8 cellular contexts compared by ENCODE assay signal in the genomic region with DNA sequence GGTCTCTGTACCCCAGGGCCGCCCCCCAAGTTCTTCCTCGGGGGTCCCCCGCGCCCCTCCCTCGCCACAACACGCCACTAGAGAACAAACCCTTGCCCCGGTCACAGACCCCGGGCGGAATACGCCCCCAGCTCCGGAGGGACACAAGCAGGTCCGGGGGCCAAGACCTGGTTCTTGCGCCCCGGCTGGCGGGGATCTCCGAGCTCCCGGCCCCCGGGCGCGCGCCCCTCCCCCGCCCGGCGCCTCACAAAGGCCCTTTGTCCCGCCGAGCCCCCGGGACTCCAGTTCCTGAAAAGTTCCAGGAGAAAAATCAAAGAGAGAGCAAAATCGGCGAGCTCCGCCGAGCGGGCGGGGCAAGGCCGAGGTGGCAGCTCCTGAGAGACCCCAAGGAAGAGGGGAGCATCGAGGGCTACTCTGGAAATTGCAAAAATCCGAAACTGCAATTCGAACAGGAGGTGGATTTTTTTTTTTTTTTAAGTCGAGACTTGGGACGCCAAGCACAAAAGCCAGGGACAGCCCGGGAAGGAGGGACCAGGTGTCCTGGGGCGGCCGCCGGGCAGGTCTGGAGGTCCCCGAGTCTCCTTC. TPM values are rescaled to one million over a fixed set of nuclear protein-coding genes. Genes with fewer than 3 reads are reported as not detected.
DNase-seq lines count a peak whose midpoint lies in the region; ATAC-seq, FAIRE-seq and TF ChIP-seq lines count a peak whose summit lies in the region.

No MANE protein-coding gene starts in this region.

- H3K4me1 ChIP-seq in lower lobe of right lung, result peaks cover 43% of the 10 kb centered on the region
- H3K4me1 ChIP-seq in tibial artery, result peaks cover 0 to 42% (median 20%) of the 10 kb centered on the region in 4 donors

- TF ChIP-seq CTCF in activated CD8-positive, alpha-beta T cell treated with anti-CD3 and anti-CD28 coated beads for 36 hours (IDR thresholded peaks at IDR 0.05), result no peak
- TF ChIP-seq CTCF in cardiac fibroblast (IDR thresholded peaks at IDR 0.05; ENCODE audit: low read depth, low read length) (no peak), lower lobe of right lung (IDR thresholded peaks at IDR 0.05) (no peak), tibial artery (IDR thresholded peaks at IDR 0.05) (no peak)

- CTCF ChIA-PET in activated CD8-positive, alpha-beta T cell treated with anti-CD3 and anti-CD28 coated beads for 36 hours (lab: Charles Lee), result interaction anchor here (1.0 to 1.1 kb wide), 2 partner anchors 12 to 179 kb away, joined by 3 read pairs; no protein-coding TSS in a partner anchor
- CTCF ChIA-PET in activated CD8-positive, alpha-beta T cell treated with anti-CD3 and anti-CD28 coated beads, Interleukin-2, amount 10 ng/mL, durations not matched to agents 7 days and 5 days (lab: Charles Lee), result interaction anchor here (1.4 kb wide), 1 partner anchor 19 kb away, joined by 3 read pairs; no protein-coding TSS in a partner anchor

- POLR2A ChIA-PET in activated CD8-positive, alpha-beta T cell treated with anti-CD3 and anti-CD28 coated beads for 36 hours (lab: Charles Lee), result no interaction called here
- POLR2A ChIA-PET in activated CD8-positive, alpha-beta T cell treated with anti-CD3 and anti-CD28 coated beads, Interleukin-2, amount 10 ng/mL, durations not matched to agents 7 days and 5 days (lab: Charles Lee), result no interaction called here

- H3K36me3 Mint-ChIP-seq in activated CD8-positive, alpha-beta T cell treated with anti-CD3 and anti-CD28 coated beads for 36 hours (ENCODE audit: low read depth), result no peaks in the 10 kb centered on the region
- H3K36me3 Mint-ChIP-seq in activated CD8-positive, alpha-beta T cell treated with anti-CD3 and anti-CD28 coated beads, Interleukin-2, amount 10 ng/mL, durations not matched to agents 7 days and 5 days (ENCODE audit: low read depth), result no peaks in the 10 kb centered on the region

- H3K27ac ChIP-seq in lower lobe of right lung (peak overlapping the region; percentile 99), tibial artery (peak overlapping the region; percentile 99)

- peak overlapping the region; percentile 17 for H3K4me3 Mint-ChIP-seq in activated CD8-positive, alpha-beta T cell treated with anti-CD3 and anti-CD28 coated beads for 36 hours
- no peak overlapping the region for H3K4me3 Mint-ChIP-seq in activated CD8-positive, alpha-beta T cell treated with anti-CD3 and anti-CD28 coated beads, Interleukin-2, amount 10 ng/mL, durations not matched to agents 7 days and 5 days

- H3K4me3 ChIP-seq in cardiac fibroblast (replicated peaks in 1 of 2; ENCODE audit: low read depth in 2 of 2, low read length in 2 of 2), result peak overlapping the region; percentile 67 to 74
- H3K4me3 ChIP-seq in lower lobe of right lung, result peak overlapping the region; percentile 96
- H3K4me3 ChIP-seq in tibial artery, result peak overlapping the region; percentile 90 to 98

- intact Hi-C loops in activated CD8-positive, alpha-beta T cell treated with anti-CD3 and anti-CD28 coated beads for 36 hours (cut with micrococcal nuclease), result no loop called here
- intact Hi-C loops in lower lobe of right lung (cut with DNase I), result no loop called here
- intact Hi-C loops in tibial artery (cut with DNase I; ENCODE audit: low total_unique reads), result no loop called here

- H3K9me3 ChIP-seq in lower lobe of right lung (no peaks in the 10 kb centered on the region), tibial artery (no peaks in the 10 kb centered on the region)

- no peak overlapping the region for H3K27ac Mint-ChIP-seq in activated CD8-positive, alpha-beta T cell treated with anti-CD3 and anti-CD28 coated beads for 36 hours
- H3K27ac Mint-ChIP-seq in activated CD8-positive, alpha-beta T cell treated with anti-CD3 and anti-CD28 coated beads, Interleukin-2, amount 10 ng/mL, durations not matched to agents 7 days and 5 days, result no peak overlapping the region

- no peaks in the 10 kb centered on the region for H3K9me3 Mint-ChIP-seq in activated CD8-positive, alpha-beta T cell treated with anti-CD3 and anti-CD28 coated beads for 36 hours
- H3K9me3 Mint-ChIP-seq in activated CD8-positive, alpha-beta T cell treated with anti-CD3 and anti-CD28 coated beads, Interleukin-2, amount 10 ng/mL, durations not matched to agents 7 days and 5 days (ENCODE audit: insufficient read depth), result no peaks in the 10 kb centered on the region

- ATAC-seq in activated CD8-positive, alpha-beta T cell treated with anti-CD3 and anti-CD28 coated beads for 36 hours, result no peak
- no peak for ATAC-seq in activated CD8-positive, alpha-beta T cell treated with anti-CD3 and anti-CD28 coated beads, Interleukin-2, amount 10 ng/mL, durations not matched to agents 7 days and 5 days
- ATAC-seq in lower lobe of right lung, result no peak
- no peak for ATAC-seq in HG02678 (IDR thresholded peaks at IDR 0.05; ENCODE audit: unreplicated experiment)

- H3K36me3 ChIP-seq in lower lobe of right lung (peaks cover 7% of the 10 kb centered on the region), tibial artery (peaks cover 0 to 4% (median 4%) of the 10 kb centered on the region in 3 donors)

- FAIRE-seq in GM19239 (lab: Jason Lieb, UNC), result no peak

- DNase-seq in activated CD8-positive, alpha-beta T cell treated with anti-CD3 and anti-CD28 coated beads for 36 hours, result no peak
- DNase-seq in activated CD8-positive, alpha-beta T cell treated with anti-CD3 and anti-CD28 coated beads, Interleukin-2, amount 10 ng/mL, durations not matched to agents 7 days and 5 days, result no peak
- DNase-seq in cardiac fibroblast (ENCODE audit: low read depth in 2 of 2), result peak; percentile 27 to 32
- DNase-seq in lower lobe of right lung, result no peak
- DNase-seq in tibial artery, result no peak
- DNase-seq in GM19239 (ENCODE audit: insufficient read length, low spot score), result no peak
- DNase-seq in GM19240 (ENCODE audit: insufficient read length, low spot score), result no peak

- peaks cover 53% of the 10 kb centered on the region for H3K27me3 Mint-ChIP-seq in activated CD8-positive, alpha-beta T cell treated with anti-CD3 and anti-CD28 coated beads for 36 hours
- H3K27me3 Mint-ChIP-seq in activated CD8-positive, alpha-beta T cell treated with anti-CD3 and anti-CD28 coated beads, Interleukin-2, amount 10 ng/mL, durations not matched to agents 7 days and 5 days (ENCODE audit: low read depth), result peaks cover 55% of the 10 kb centered on the region

- peaks cover 16% of the 10 kb centered on the region for H3K4me1 Mint-ChIP-seq in activated CD8-positive, alpha-beta T cell treated with anti-CD3 and anti-CD28 coated beads for 36 hours (ENCODE audit: low read depth)
- peaks cover 25% of the 10 kb centered on the region for H3K4me1 Mint-ChIP-seq in activated CD8-positive, alpha-beta T cell treated with anti-CD3 and anti-CD28 coated beads, Interleukin-2, amount 10 ng/mL, durations not matched to agents 7 days and 5 days (ENCODE audit: low read depth)

- H3K27me3 ChIP-seq in lower lobe of right lung (ENCODE audit: low read depth) (no peaks in the 10 kb centered on the region), tibial artery (no peaks in the 10 kb centered on the region)

RNA-seq across cellular contexts. Expression of a gene that starts 4.0 kb away (rescaled TPM):
- 10 to 100 TPM; 43.8 to 44.2 TPM for total RNA-seq in activated CD8-positive, alpha-beta T cell treated with anti-CD3 and anti-CD28 coated beads for 36 hours
- total RNA-seq in activated CD8-positive, alpha-beta T cell treated with anti-CD3 and anti-CD28 coated beads, Interleukin-2, amount 10 ng/mL, durations not matched to agents 7 days and 5 days, result 10 to 100 TPM; 46.1 to 52.1 TPM
- total RNA-seq in lower lobe of right lung, result 104 TPM

Comparison
In these comparisons a context has a peak if more than half of its experiments do, and no peak if none do; other contexts are left out.
1. DNase-seq: peak in cardiac fibroblast (2 of 2); none in activated CD8-positive, alpha-beta T cell treated with anti-CD3 and anti-CD28 coated beads for 36 hours (single experiment), activated CD8-positive, alpha-beta T cell treated with anti-CD3 and anti-CD28 coated beads, Interleukin-2, amount 10 ng/mL, durations not matched to agents 7 days and 5 days (single experiment), lower lobe of right lung (single experiment), tibial artery (0 of 2), GM19239 (single experiment) and GM19240 (single experiment).
2. Peak in every context shown above with its lines, with median percentiles within 50 percentile points of each other: H3K4me3 ChIP-seq.